In genomic region chr12:53425515-53426150, GRCh38 we compare ENCODE assay signal across 15 cellular contexts. TPM values are rescaled to one million over a fixed set of nuclear protein-coding genes. Genes with fewer than 3 reads are reported as not detected.
"Had no signal": no experiment of that assay in that cellular context is flagged by ENCODE, and none has a peak within 500 bp of the region (broad histone marks: within the 10 kb centered on the region; RNA-seq: fewer than 3 reads in every experiment).

No MANE protein-coding gene starts in this region.

- H3K27ac ChIP-seq: breast epithelium had no signal

- H3K36me3 ChIP-seq: breast epithelium had no signal

- ATAC-seq: activated CD4-positive, CD25-positive, alpha-beta regulatory T cell treated with anti-CD3 and anti-CD28 coated beads, Interleukin-2, amount 50 U/mL, for 24 hours; activated CD8-positive, alpha-beta memory T cell treated with anti-CD3 and anti-CD28 coated beads, Interleukin-2, amount 10 ng/mL, durations not matched to agents 7 days and 5 days; esophagus mucosa; stimulated activated memory B cell treated with anti-CD40 and anti-IgM and Interleukin-4, amounts not matched to agents 10 μg/mL and 1 μg/mL and 100 μg/mL, for 72 hours had no signal

- H3K4me3 ChIP-seq: breast epithelium had no signal

- H3K9me3 ChIP-seq: breast epithelium had no signal

- DNase-seq: activated CD4-positive, alpha-beta T cell treated with anti-CD3 and anti-CD28 coated beads, Interleukin-2, amount 50 U/mL, for 4 hours; activated CD8-positive, alpha-beta memory T cell treated with anti-CD3 and anti-CD28 coated beads, Interleukin-2, amount 10 ng/mL, durations not matched to agents 7 days and 5 days; activated gamma-delta T cell; activated T-cell treated with anti-CD3 and anti-CD28 coated beads, Interleukin-2, amount 50 U/mL, for 48 hours; glutamatergic neuron; right cardiac atrium; small intestine had no signal

- H3K27me3 ChIP-seq: breast epithelium had no signal

RNA-seq across cellular contexts. Expression of gene AMHR2, which starts 2.0 kb away (rescaled TPM):
- total RNA-seq: activated CD8-positive, alpha-beta memory T cell treated with anti-CD3 and anti-CD28 coated beads, Interleukin-2, amount 10 ng/mL, durations not matched to agents 7 days and 5 days; chondrocyte; dermis microvascular lymphatic vessel endothelial cell; esophagus mucosa; T-helper 2 cell treated with Interferon-gamma antibody and Interleukin-4, amounts not matched to agents 100 ng/mL and 5 ng/mL, for 36 hours had no signal
- polyA plus RNA-seq: neural cell had no signal
